Comparison of ENCODE assay signal across 8 cellular contexts in the genomic region with DNA sequence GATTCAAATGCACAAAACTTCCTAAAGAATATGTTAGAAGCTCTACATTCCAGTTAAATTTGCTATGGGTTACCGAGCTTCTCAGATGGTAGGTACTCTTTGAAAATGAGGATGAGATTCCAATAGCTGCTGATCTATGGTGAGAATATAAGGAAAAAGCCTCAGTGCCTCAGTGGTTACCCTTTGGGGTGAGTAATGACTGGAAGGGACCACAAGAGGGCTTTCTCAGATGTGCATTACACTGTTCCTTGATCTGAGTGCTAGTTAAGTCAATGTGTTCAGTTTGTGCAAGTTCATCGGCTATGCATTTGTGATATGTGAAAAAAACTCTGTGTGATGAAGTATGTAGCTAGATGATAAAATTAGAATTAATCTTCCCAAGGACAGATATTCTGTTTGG. TPM values are rescaled to one million over a fixed set of nuclear protein-coding genes. Genes with fewer than 3 reads are reported as not detected.
A peak's percentile ranks its signal among the peaks of the same experiment; 100 is the strongest.
DNase-seq lines count a peak whose midpoint lies in the region; ATAC-seq and TF ChIP-seq lines count a peak whose summit lies in the region.

No MANE protein-coding gene starts in this region.

- no peak overlapping the region for H3K4me2 ChIP-seq in neuronal stem cell (ENCODE audit: insufficient read depth, low read length, poor library complexity, severe bottlenecking)

- no peak overlapping the region for H2BK15ac ChIP-seq in neuronal stem cell (ENCODE audit: low read length)

- peaks cover 2% of the 10 kb centered on the region for H3K79me1 ChIP-seq in neuronal stem cell (ENCODE audit: low read depth, low read length)

- no peak overlapping the region for H2BK5ac ChIP-seq in neuronal stem cell (ENCODE audit: low read length)

- no peak overlapping the region for H2AFZ ChIP-seq in neuronal stem cell (ENCODE audit: low read length)

- intact Hi-C loops in left colon (cut with DNase I, micrococcal nuclease), result no loop called here
- intact Hi-C loops in posterior vena cava (cut with DNase I), result no loop called here

- H3K9ac ChIP-seq in neuronal stem cell (ENCODE audit: low read depth, low read length, poor library complexity), result no peak overlapping the region

- H3K14ac ChIP-seq in neuronal stem cell (ENCODE audit: low read length), result no peak overlapping the region

- no peak overlapping the region for H2BK120ac ChIP-seq in neuronal stem cell (ENCODE audit: low read depth, low read length)

- no peak overlapping the region for H3K18ac ChIP-seq in neuronal stem cell (ENCODE audit: low read length)

- no peak overlapping the region for H3K4ac ChIP-seq in neuronal stem cell (ENCODE audit: low read length)

- H3K27me3 ChIP-seq in neuronal stem cell (ENCODE audit: control insufficient read depth in 3 of 3, insufficient read depth in 3 of 3, low read depth in 1 of 3, low read length in 3 of 3), result peaks cover 0 to 9% (median 4%) of the 10 kb centered on the region in 3 experiments

- no peak overlapping the region for H2AK5ac ChIP-seq in neuronal stem cell (ENCODE audit: low read depth, low read length)

- CTCF ChIA-PET in AG04449 (lab: Yijun Ruan, JAX), result interaction anchor here (0.9 to 6.0 kb wide), 11 partner anchors 10 to 274 kb away, joined by 3 to 42 read pairs (median 3); no protein-coding TSS in a partner anchor

- no peaks in the 10 kb centered on the region for H3K36me3 ChIP-seq in neuronal stem cell (replicated peaks in 1 of 2; ENCODE audit: control insufficient read depth in 2 of 2, insufficient read depth in 2 of 2, low read length in 2 of 2)

- H3K9me3 ChIP-seq in neuronal stem cell (replicated peaks in 1 of 2; ENCODE audit: control insufficient read depth in 2 of 2, insufficient read depth in 1 of 2, low read depth in 1 of 2, low read length in 2 of 2), result no peaks in the 10 kb centered on the region

- no peak overlapping the region for H2BK12ac ChIP-seq in neuronal stem cell (ENCODE audit: low read length)

- DNase-seq in AG04449 (ENCODE audit: low read depth, low spot score) (no peak), RPMI8226 (peak; percentile 70), fibroblast of villous mesenchyme (ENCODE audit: low read depth) (peak; percentile 24), neuronal stem cell (ENCODE audit: low spot score) (no peak), left colon (no peak), posterior vena cava (ENCODE audit: low spot score) (no peak)

- H3K4me3 ChIP-seq in AG04449 (ENCODE audit: low read depth, low read length) (no peak overlapping the region), fibroblast of villous mesenchyme (ENCODE audit: low read depth, low read length) (no peak overlapping the region), neuronal stem cell (ENCODE audit: low read length in 2 of 2) (no peak overlapping the region)

- WGBS in neuronal stem cell (ENCODE audit: extremely low coverage in 2 of 2, insufficient read length in 2 of 2, insufficient replicate concordance in 1 of 2), 2 donors, result no CpG with 5 or more reads among the region's 2 CpGs

- no peak overlapping the region for H4K8ac ChIP-seq in neuronal stem cell (ENCODE audit: low read depth, low read length)

- peak; percentile 46 for TF ChIP-seq CTCF in AG04449 (IDR thresholded peaks at IDR 0.05; ENCODE audit: insufficient read depth, low read length, missing control alignments)
- peak; percentile 59 for TF ChIP-seq CTCF in GM12874 (IDR thresholded peaks at IDR 0.05; ENCODE audit: insufficient read depth, low read depth, low read length)
- peak; percentile 69 for TF ChIP-seq CTCF in fibroblast of villous mesenchyme (IDR thresholded peaks at IDR 0.05; ENCODE audit: insufficient read depth, low read depth, low read length)

- H3K4me1 ChIP-seq in neuronal stem cell (ENCODE audit: control insufficient read depth in 2 of 2, insufficient read depth in 1 of 2, low read depth in 1 of 2, low read length in 2 of 2), result peaks cover 9 to 27% of the 10 kb centered on the region in 2 donors

- no peak overlapping the region for H3K23ac ChIP-seq in neuronal stem cell (ENCODE audit: low read depth, low read length, poor library complexity)

- H3K27ac ChIP-seq in neuronal stem cell (replicated peaks; ENCODE audit: low read length), result no peak overlapping the region

- POLR2A ChIA-PET in AG04449 (lab: Yijun Ruan, JAX), result no interaction called here

- peak; percentile 62 for ATAC-seq in HG03342 (IDR thresholded peaks at IDR 0.05; ENCODE audit: unreplicated experiment)
- no peak for ATAC-seq in left colon

- H4K91ac ChIP-seq in neuronal stem cell (ENCODE audit: low read depth, low read length, poor library complexity), result no peak overlapping the region

RNA-seq across cellular contexts. Expression of gene NRCAM, which starts 3.5 kb away (rescaled TPM):
- total RNA-seq in fibroblast of villous mesenchyme (0.97 and 1.3 TPM in 2 replicates), left colon (1 to 10 TPM in 1 of 2 donors, under 1 TPM in 1; 0.92 to 1.1 TPM), posterior vena cava (1 to 10 TPM; 1.5 to 1.7 TPM)
- polyA plus RNA-seq in neuronal stem cell (2013, experiment 1 of 2), result 39.5 TPM
- 39.3 TPM for polyA plus RNA-seq in neuronal stem cell (2013, experiment 2 of 2)

Comparison
In these comparisons a context has a peak if more than half of its experiments do, and no peak if none do; other contexts are left out.
1. DNase-seq: peak in RPMI8226 (single experiment) and fibroblast of villous mesenchyme (single experiment); none in AG04449 (single experiment), neuronal stem cell (single experiment), left colon (0 of 2) and posterior vena cava (single experiment).
2. Peak in every context shown above with its lines, with median percentiles within 50 percentile points of each other: CTCF ChIP-seq.